1 cellular context compared by ENCODE assay signal in genomic region chr7:139242741-139243281, GRCh38.
TF ChIP-seq lines count a peak whose summit lies in the region.

No MANE protein-coding gene starts in this region.

TF ChIP-seq in K562, 482 proteins besides CTCF, POLR2A, EP300 and RAD21 (continued from another document and continues in another):
- TF ChIP-seq ZNF518B (CRISPR knock-in tag; IDR thresholded peaks at IDR 0.05) (no peak), BMI1 (IDR thresholded peaks at IDR 0.05; ENCODE audit: low read length) (no peak), E2F6 (IDR thresholded peaks at IDR 0.05; ENCODE audit: borderline replicate concordance in 1 of 2, extremely low read depth in 1 of 2, insufficient read depth in 1 of 2, insufficient read length in 1 of 2, low read depth in 1 of 2, low read length in 1 of 2, poor library complexity in 1 of 2, severe bottlenecking in 1 of 2) (no peak), LARP7 (IDR thresholded peaks at IDR 0.05) (no peak), KAT8 (IDR thresholded peaks at IDR 0.05; ENCODE audit: low read depth) (no peak), RCOR1 (IDR thresholded peaks at IDR 0.05; ENCODE audit: borderline replicate concordance in 1 of 2, low read depth in 2 of 2, low read length in 2 of 2) (peak in 1 of 2 experiments; percentile 26; a peak in 1 of 4 replicates), ZNF740 (CRISPR knock-in tag; IDR thresholded peaks at IDR 0.05) (no peak), ZNF740 (tag; IDR thresholded peaks at IDR 0.05) (no peak), ETV6 (IDR thresholded peaks at IDR 0.05; ENCODE audit: borderline replicate concordance in 1 of 2, low read depth in 2 of 2, low read length in 1 of 2) (no peak), ETV6 (CRISPR knock-in tag; IDR thresholded peaks at IDR 0.05; ENCODE audit: borderline replicate concordance) (no peak), WHSC1 (IDR thresholded peaks at IDR 0.05; ENCODE audit: low read length) (no peak), KDM2B (CRISPR knock-in tag; IDR thresholded peaks at IDR 0.05) (no peak), TBL1XR1 (IDR thresholded peaks at IDR 0.05; ENCODE audit: low read length in 2 of 2) (no peak), SAP30 (IDR thresholded peaks at IDR 0.05; ENCODE audit: borderline replicate concordance, insufficient read depth, low read depth, low read length, poor library complexity, severe bottlenecking) (no peak), U2AF2 (optimal IDR thresholded peaks at IDR 0.05; ENCODE audit: low read depth, low read length) (no peak), POU5F1 (IDR thresholded peaks at IDR 0.05; ENCODE audit: borderline replicate concordance, low read depth, low read length, partially characterized antibody) (no peak), SMARCA5 (IDR thresholded peaks at IDR 0.05) (0 out of 2 replicates have a peak, but pooled peaks have one; percentile 13), FOXO4 (CRISPR knock-in tag; IDR thresholded peaks at IDR 0.05) (no peak), FOXM1 (IDR thresholded peaks at IDR 0.05; ENCODE audit: low read depth) (no peak), FOXM1 (CRISPR knock-in tag; IDR thresholded peaks at IDR 0.05; ENCODE audit: low read depth) (no peak), SMARCC2 (IDR thresholded peaks at IDR 0.05; ENCODE audit: low read depth) (no peak; the same call in 1 of the 2 replicates), ZNF766 (CRISPR knock-in tag; conservative IDR thresholded peaks at IDR 0.05) (no peak), RNF219 (CRISPR knock-in tag; IDR thresholded peaks at IDR 0.05) (no peak), CBFA2T3 (IDR thresholded peaks at IDR 0.05) (peak; percentile 40; the same call in 1 of the 2 replicates), KAT7 (CRISPR knock-in tag; IDR thresholded peaks at IDR 0.05; ENCODE audit: borderline replicate concordance) (no peak), C11orf30 (IDR thresholded peaks at IDR 0.05; ENCODE audit: low read depth) (0 out of 2 replicates have a peak, but pooled peaks have one; percentile 0), RUNX1 (IDR thresholded peaks at IDR 0.05; ENCODE audit: low read depth) (no peak), GABPB2 (CRISPR knock-in tag; conservative IDR thresholded peaks at IDR 0.05) (no peak), NELFE (IDR thresholded peaks at IDR 0.05; ENCODE audit: insufficient read depth, insufficient read length) (no peak), FIP1L1 (IDR thresholded peaks at IDR 0.05; ENCODE audit: low read depth, low read length, poor library complexity, severe bottlenecking) (no peak), COPS2 (conservative IDR thresholded peaks at IDR 0.05) (no peak), ZNF408 (CRISPR knock-in tag; IDR thresholded peaks at IDR 0.05; ENCODE audit: low read depth) (no peak), MEF2A (IDR thresholded peaks at IDR 0.05; ENCODE audit: control insufficient read depth, low read depth, low read length) (no peak), KDM1A (IDR thresholded peaks at IDR 0.05) (peak; percentile 81; a peak in 3 of 4 replicates), ZNF436 (CRISPR knock-in tag; IDR thresholded peaks at IDR 0.05) (no peak), ZNF75A (CRISPR knock-in tag; IDR thresholded peaks at IDR 0.05) (no peak), HOXB6 (CRISPR knock-in tag; IDR thresholded peaks at IDR 0.05; ENCODE audit: borderline replicate concordance) (no peak), HMG20A (CRISPR knock-in tag; conservative IDR thresholded peaks at IDR 0.05) (no peak), ZNF431 (CRISPR knock-in tag; IDR thresholded peaks at IDR 0.05) (no peak), DEAF1 (CRISPR knock-in tag; IDR thresholded peaks at IDR 0.05) (no peak), JUNB (CRISPR knock-in tag; conservative IDR thresholded peaks at IDR 0.05) (no peak), SNAPC5 (CRISPR knock-in tag; IDR thresholded peaks at IDR 0.05) (no peak), SP1 (CRISPR knock-in tag; IDR thresholded peaks at IDR 0.05) (no peak), ILK (tag; IDR thresholded peaks at IDR 0.05; ENCODE audit: borderline replicate concordance, low read depth) (no peak), NFIC (IDR thresholded peaks at IDR 0.05) (no peak), ZZZ3 (IDR thresholded peaks at IDR 0.05) (no peak), CREB1 (IDR thresholded peaks at IDR 0.05) (no peak), CREB1 (CRISPR knock-in tag; IDR thresholded peaks at IDR 0.05) (no peak), CTBP1 (IDR thresholded peaks at IDR 0.05; ENCODE audit: borderline replicate concordance) (peak; percentile 25; the same call in 1 of the 2 replicates), PHF20 (IDR thresholded peaks at IDR 0.05; ENCODE audit: partially characterized antibody) (no peak), PTRF (tag; IDR thresholded peaks at IDR 0.05) (no peak), ZNF695 (CRISPR knock-in tag; IDR thresholded peaks at IDR 0.05) (no peak), POLR2G (IDR thresholded peaks at IDR 0.05; ENCODE audit: low read depth, low read length) (no peak), SOX6 (IDR thresholded peaks at IDR 0.05) (no peak), ZNF124 (CRISPR knock-in tag; IDR thresholded peaks at IDR 0.05) (no peak), NR2C2 (CRISPR knock-in tag; IDR thresholded peaks at IDR 0.05) (no peak), NR2C2 (tag; IDR thresholded peaks at IDR 0.05) (peak; percentile 57; the same call in 1 of the 2 replicates), GATA2 (CRISPR knock-in tag; IDR thresholded peaks at IDR 0.05) (no peak), ZNF217 (CRISPR knock-in tag; IDR thresholded peaks at IDR 0.05) (0 out of 2 replicates have a peak, but pooled peaks have one; percentile 4), NFYB (IDR thresholded peaks at IDR 0.05; ENCODE audit: extremely low read depth, insufficient read length) (no peak), TARDBP (IDR thresholded peaks at IDR 0.05) (no peak), MNT (conservative IDR thresholded peaks at IDR 0.05) (no peak), ETV5 (CRISPR knock-in tag; IDR thresholded peaks at IDR 0.05; ENCODE audit: low read depth) (no peak), SIRT6 (IDR thresholded peaks at IDR 0.05; ENCODE audit: low read depth, low read length) (no peak), DLX4 (CRISPR knock-in tag; IDR thresholded peaks at IDR 0.05) (no peak), ATF3 (IDR thresholded peaks at IDR 0.05) (peak; percentile 78), ATF3 (CRISPR knock-in tag; conservative IDR thresholded peaks at IDR 0.05) (no peak)
